16 cellular contexts compared by ENCODE assay signal in the genomic region with DNA sequence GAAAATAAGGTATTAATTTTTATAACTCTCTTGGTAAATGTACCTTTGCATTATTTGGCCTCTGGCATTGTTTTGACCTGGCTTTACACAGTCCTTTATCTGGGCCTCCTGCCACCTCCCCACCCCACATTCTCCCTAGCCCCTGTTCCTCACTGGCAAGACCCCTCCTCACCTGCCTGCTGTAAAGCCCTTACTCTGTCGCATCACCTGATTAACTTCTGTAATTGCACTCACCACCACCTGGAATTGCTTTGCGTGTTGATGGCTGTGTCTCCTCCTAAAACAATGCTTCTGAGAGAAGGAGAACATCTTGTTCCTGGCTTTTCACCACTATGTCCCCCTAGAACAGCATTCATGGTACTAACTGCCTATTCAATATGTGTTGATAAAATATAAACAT.
"Had no signal": no experiment of that assay in that cellular context is flagged by ENCODE, and none has a peak within 500 bp of the region (broad histone marks: within the 10 kb centered on the region; RNA-seq: fewer than 3 reads in every experiment).

No MANE protein-coding gene starts in this region.

- H3K4me1 ChIP-seq: parathyroid adenoma, uterus had no signal

- H3K9me3 ChIP-seq: neutrophil, thyroid gland had no signal

- H3K9ac ChIP-seq: parathyroid adenoma had no signal

- H3K4me3 Mint-ChIP-seq: dendritic cell treated with granulocyte-macrophage colony-stimulating factor and Interleukin-4, amounts not matched to agents 40 ng/mL and 50 ng/mL, for 4 days had no signal

- H3K36me3 ChIP-seq: brain microvascular endothelial cell, neutrophil, sigmoid colon, thyroid gland, uterus had no signal

- H2AFZ ChIP-seq: parathyroid adenoma had no signal

- DNase-seq: brain microvascular endothelial cell, cerebellar nuclear complex, islet precursor cell, naive B cell, sigmoid colon, spleen, thyroid gland, uterus had no signal

- H3K27ac Mint-ChIP-seq: activated T-helper 2 cell treated with anti-CD3 and anti-CD28 coated beads, Interferon-gamma antibody, Interleukin-2, Interleukin-4, amounts not matched to agents 10 μg/mL and 5 μg/mL and 100 μg/mL, durations not matched to agents 14 hours and 24 hours and 36 hours; dendritic cell treated with granulocyte-macrophage colony-stimulating factor and Interleukin-4, amounts not matched to agents 40 ng/mL and 50 ng/mL, for 4 days had no signal

- H3K27me3 Mint-ChIP-seq: dendritic cell treated with granulocyte-macrophage colony-stimulating factor and Interleukin-4, amounts not matched to agents 40 ng/mL and 50 ng/mL, for 4 days; naive B cell had no signal

- H3K27me3 ChIP-seq: brain microvascular endothelial cell, neutrophil, sigmoid colon, spleen, thyroid gland, uterus had no signal

- ATAC-seq: activated CD4-positive, CD25-positive, alpha-beta regulatory T cell treated with anti-CD3 and anti-CD28 coated beads, Interleukin-2, amount 50 U/mL, for 24 hours; activated naive CD4-positive, alpha-beta T cell treated with anti-CD3 and anti-CD28 coated beads, Interleukin-2, amount 50 U/mL, for 72 hours; left lobe of liver had no signal

- H3K4me3 ChIP-seq: sigmoid colon, spleen, thyroid gland, uterus had no signal

- FAIRE-seq: endometrium had no signal

- H3K27ac ChIP-seq: brain microvascular endothelial cell, neutrophil, parathyroid adenoma, sigmoid colon, spleen, thyroid gland had no signal
